Comparison of ENCODE assay signal across 20 cellular contexts in genomic region chr7:158849553-158850389, GRCh38. TPM values are rescaled to one million over a fixed set of nuclear protein-coding genes. Genes with fewer than 3 reads are reported as not detected.
DNase-seq lines count a peak whose midpoint lies in the region; ATAC-seq, FAIRE-seq and TF ChIP-seq lines count a peak whose summit lies in the region.
"Had no signal": no experiment of that assay in that cellular context is flagged by ENCODE, and none has a peak within 500 bp of the region (broad histone marks: within the 10 kb centered on the region; RNA-seq: fewer than 3 reads in every experiment).

No MANE protein-coding gene starts in this region.

- intact Hi-C loops in naive thymus-derived CD4-positive, alpha-beta T cell (cut with micrococcal nuclease): no loop called here

- POLR2A ChIA-PET in A549 (lab: Yijun Ruan, JAX): no interaction called here
- POLR2A ChIA-PET in naive thymus-derived CD4-positive, alpha-beta T cell (lab: Charles Lee): interaction anchor here (0.6 to 4.1 kb wide), 3 partner anchors 20 to 97 kb away, joined by 3 to 27 read pairs (median 6); partner anchors contain the start of gene ESYT2

- ATAC-seq in A549 (peak; percentile 24 to 40; a peak in 3 of 6 replicates), GM19455 (IDR thresholded peaks at IDR 0.05; ENCODE audit: unreplicated experiment) (no peak), GM19397 (IDR thresholded peaks at IDR 0.05; ENCODE audit: unreplicated experiment) (no peak)
- ATAC-seq in activated T-helper 17 cell treated with anti-CD3 and anti-CD28 coated beads, Interleukin-2, amount 50 U/mL, for 72 hours (replicated peaks): no peak
- ATAC-seq in naive thymus-derived CD4-positive, alpha-beta T cell: no peak

- H3K4me1 ChIP-seq in A549: no peaks in the 10 kb centered on the region
- H3K4me1 ChIP-seq in naive thymus-derived CD4-positive, alpha-beta T cell (ENCODE audit: control insufficient read depth in 2 of 2, insufficient read depth in 2 of 2, low read length in 2 of 2): peaks cover 15 to 16% of the 10 kb centered on the region in 2 donors
- H3K4me1 ChIP-seq: BE2C, SJCRH30, testis had no signal

- TF ChIP-seq RAD21 in A549 (conservative IDR thresholded peaks at IDR 0.05 in 1 of 2, IDR thresholded peaks at IDR 0.05 in 1 of 2): no peak

- H3K4me1 Mint-ChIP-seq in activated T-helper 17 cell treated with anti-CD3 and anti-CD28 coated beads, Interleukin-2, amount 50 U/mL, for 72 hours: peaks cover 3% of the 10 kb centered on the region
- H3K4me1 Mint-ChIP-seq in naive thymus-derived CD4-positive, alpha-beta T cell: peaks cover 2 to 30% (median 22%) of the 10 kb centered on the region in 7 donors
- H3K4me1 Mint-ChIP-seq: IgD-negative memory B cell had no signal

- no peak overlapping the region for H3K4me3 ChIP-seq in A549
- H3K4me3 ChIP-seq in naive thymus-derived CD4-positive, alpha-beta T cell (ENCODE audit: low read length): no peak overlapping the region
- H3K4me3 ChIP-seq: SJCRH30, testis had no signal

- no peak overlapping the region for H3K27ac Mint-ChIP-seq in activated T-helper 17 cell treated with anti-CD3 and anti-CD28 coated beads, Interleukin-2, amount 50 U/mL, for 72 hours
- H3K27ac Mint-ChIP-seq in naive thymus-derived CD4-positive, alpha-beta T cell: peak overlapping the region in 5 of 9 donors; percentile 17 to 100 (median 44)
- H3K27ac Mint-ChIP-seq: IgD-negative memory B cell; T-helper 2 cell treated with Interferon-gamma antibody and Interleukin-4, amounts not matched to agents 5 μg/mL and 100 μg/mL, for 36 hours had no signal

- TF ChIP-seq EP300 in A549 (IDR thresholded peaks at IDR 0.05): no peak

- WGBS in A549 (ENCODE audit: missing lambda C conversion rate): 88% methylated on average over 7 of the region's 7 CpGs

- H3K27me3 ChIP-seq in naive thymus-derived CD4-positive, alpha-beta T cell (ENCODE audit: control insufficient read depth in 2 of 2, insufficient read depth in 2 of 2, low read length in 2 of 2): no peaks in the 10 kb centered on the region
- H3K27me3 ChIP-seq: BE2C, SJCRH30, testis had no signal

- no peaks in the 10 kb centered on the region for H3K27me3 Mint-ChIP-seq in activated T-helper 17 cell treated with anti-CD3 and anti-CD28 coated beads, Interleukin-2, amount 50 U/mL, for 72 hours
- no peaks in the 10 kb centered on the region for H3K27me3 Mint-ChIP-seq in naive thymus-derived CD4-positive, alpha-beta T cell

- no peaks in the 10 kb centered on the region for H3K36me3 Mint-ChIP-seq in activated T-helper 17 cell treated with anti-CD3 and anti-CD28 coated beads, Interleukin-2, amount 50 U/mL, for 72 hours (ENCODE audit: low read depth)
- H3K36me3 Mint-ChIP-seq in naive thymus-derived CD4-positive, alpha-beta T cell: peaks cover 0 to 5% (median 0%) of the 10 kb centered on the region in 5 donors
- H3K36me3 Mint-ChIP-seq: IgD-negative memory B cell had no signal

- H3K36me3 ChIP-seq in naive thymus-derived CD4-positive, alpha-beta T cell (ENCODE audit: control insufficient read depth in 2 of 3, insufficient read depth in 3 of 3, low read length in 3 of 3): no peaks in the 10 kb centered on the region
- H3K36me3 ChIP-seq: BE2C had no signal

- peak overlapping the region; percentile 26 for H3K4me3 Mint-ChIP-seq in activated T-helper 17 cell treated with anti-CD3 and anti-CD28 coated beads, Interleukin-2, amount 50 U/mL, for 72 hours
- H3K4me3 Mint-ChIP-seq in naive thymus-derived CD4-positive, alpha-beta T cell: peak overlapping the region in 1 of 10 donors; percentile 3
- H3K4me3 Mint-ChIP-seq: IgD-negative memory B cell; T-helper 2 cell treated with Interferon-gamma antibody and Interleukin-4, amounts not matched to agents 5 μg/mL and 100 μg/mL, for 36 hours had no signal

- no peak for TF ChIP-seq POLR2A in A549 (IDR thresholded peaks at IDR 0.05; ENCODE audit: low read length)

- CTCF ChIA-PET in A549 (lab: Yijun Ruan, JAX): interaction anchor here (1.1 kb wide), 1 partner anchor 127 kb away, joined by 4 read pairs; no protein-coding TSS in a partner anchor
- CTCF ChIA-PET in naive thymus-derived CD4-positive, alpha-beta T cell (lab: Charles Lee): interaction anchor here (1.3 kb wide), 1 partner anchor 127 kb away, joined by 3 read pairs; no protein-coding TSS in a partner anchor

- no peaks in the 10 kb centered on the region for H3K9me3 Mint-ChIP-seq in activated T-helper 17 cell treated with anti-CD3 and anti-CD28 coated beads, Interleukin-2, amount 50 U/mL, for 72 hours
- H3K9me3 Mint-ChIP-seq in naive thymus-derived CD4-positive, alpha-beta T cell: peaks cover 0 to 3% (median 0%) of the 10 kb centered on the region in 11 donors

- FAIRE-seq in A549 (lab: Jason Lieb, UNC): no peak
- FAIRE-seq: astrocyte, D721Med had no signal

- DNase-seq in A549 (ENCODE audit: low read depth in 1 of 2, low spot score in 1 of 2) (no peak), COLO668 (lab: John Stamatoyannopoulos, UW; ENCODE audit: unreplicated experiment) (peak; percentile 85), HK-2 (ENCODE audit: unreplicated experiment) (no peak)
- no peak for DNase-seq in naive thymus-derived CD4-positive, alpha-beta T cell
- DNase-seq: activated CD4-positive, CD25-positive, alpha-beta regulatory T cell treated with anti-CD3 and anti-CD28 coated beads, Interleukin-2, amount 50 U/mL, for 72 hours; activated effector memory CD4-positive, alpha-beta T cell treated with anti-CD3 and anti-CD28 coated beads, Interleukin-2, amount 50 U/mL, for 16 hours; BE2C; foreskin fibroblast; GOT3; NCI-H2171 treated with DMSO at 0.1 percent for 48 hours; SJCRH30; stimulated activated CD4-positive, alpha-beta T cell treated with anti-CD3 and anti-CD28 coated beads, Interleukin-4, amount 100 ng/mL, for 1 hour; testis had no signal

- TF ChIP-seq CTCF in A549 (IDR thresholded peaks at IDR 0.05): no peak

- H3K9me3 ChIP-seq in A549: no peaks in the 10 kb centered on the region
- no peaks in the 10 kb centered on the region for H3K9me3 ChIP-seq in naive thymus-derived CD4-positive, alpha-beta T cell (ENCODE audit: control insufficient read depth in 2 of 3, low read length in 3 of 3)
- H3K9me3 ChIP-seq: testis had no signal

- no peak overlapping the region for H3K27ac ChIP-seq in A549
- H3K27ac ChIP-seq in naive thymus-derived CD4-positive, alpha-beta T cell (ENCODE audit: low read depth, low read length): no peak overlapping the region
- H3K27ac ChIP-seq: SJCRH30, testis had no signal

- H3K4me2 ChIP-seq in A549: no peak overlapping the region

TF ChIP-seq in A549, 52 proteins besides CTCF, POLR2A, EP300 and RAD21 (continues in another document):
- TF ChIP-seq CBX8 (IDR thresholded peaks at IDR 0.05) (no peak), PBX3 (IDR thresholded peaks at IDR 0.05) (no peak), RFX5 (IDR thresholded peaks at IDR 0.05) (no peak), KDM5A (IDR thresholded peaks at IDR 0.05) (no peak), USF2 (IDR thresholded peaks at IDR 0.05) (no peak), E2F6 (IDR thresholded peaks at IDR 0.05; ENCODE audit: borderline replicate concordance, low read depth) (no peak), KDM1A (IDR thresholded peaks at IDR 0.05; ENCODE audit: low read depth) (no peak)

RNA-seq across cellular contexts. Expression of gene DYNC2I1, which starts 6.6 kb away (rescaled TPM):
- polyA plus RNA-seq in A549 (2011; rRNA removed) (10.6 and 17.4 TPM in 2 replicates), A549 (2017; fragmentation: RNase III; extraction: RNeasy Plus Mini Kit Qiagen cat#74134 plus additional on column Dnase treatment) (8.7 to 10.0 TPM (median 9.1 TPM) in 3 replicates)
- 11.0 and 11.8 TPM in 2 replicates for polyA plus RNA-seq in A549 (2012; cell fraction: cytosol; rRNA removed)
- 41.8 and 42.7 TPM in 2 replicates for polyA plus RNA-seq in A549 (2012; cell fraction: nucleus; rRNA removed)
- polyA minus RNA-seq in A549 (2011; rRNA and poly(A)+ RNA removed): 5.8 and 7.5 TPM in 2 replicates
- 10 to 100 TPM; 13.5 to 41.1 TPM for total RNA-seq in activated T-helper 17 cell treated with anti-CD3 and anti-CD28 coated beads, Interleukin-2, amount 50 U/mL, for 72 hours
- total RNA-seq in naive thymus-derived CD4-positive, alpha-beta T cell: 10 to 100 TPM; 10.5 to 27.9 (median 15.4) TPM
- polyA plus RNA-seq in naive thymus-derived CD4-positive, alpha-beta T cell: 10 to 100 TPM; 16.8 to 22.1 TPM

RNA-seq across cellular contexts. Expression of gene ESYT2, which starts 20.5 kb away (rescaled TPM):
- polyA plus RNA-seq in A549 (2011; rRNA removed) (73.2 and 77.0 TPM in 2 replicates), A549 (2017; fragmentation: RNase III; extraction: RNeasy Plus Mini Kit Qiagen cat#74134 plus additional on column Dnase treatment) (41.8 to 48.3 TPM (median 45.8 TPM) in 3 replicates)
- polyA plus RNA-seq in A549 (2012; cell fraction: cytosol; rRNA removed): 22.5 and 29.6 TPM in 2 replicates
- 30.1 and 31.2 TPM in 2 replicates for polyA plus RNA-seq in A549 (2012; cell fraction: nucleus; rRNA removed)
- polyA minus RNA-seq in A549 (2011; rRNA and poly(A)+ RNA removed): 54.6 and 62.5 TPM in 2 replicates
- total RNA-seq in activated T-helper 17 cell treated with anti-CD3 and anti-CD28 coated beads, Interleukin-2, amount 50 U/mL, for 72 hours: 100 to 1,000 TPM in 1 of 2 donors, 10 to 100 TPM in 1; 63.0 to 119 TPM
- 100 to 1,000 TPM; 103 to 129 (median 113) TPM for total RNA-seq in naive thymus-derived CD4-positive, alpha-beta T cell
- polyA plus RNA-seq in naive thymus-derived CD4-positive, alpha-beta T cell: 10 to 100 TPM; 46.3 to 87.2 TPM

Comparison
In these comparisons a context has a peak if more than half of its experiments do, and no peak if none do; other contexts are left out.
1. ATAC-seq: peak in A549 (2 of 2); none in activated T-helper 17 cell treated with anti-CD3 and anti-CD28 coated beads, Interleukin-2, amount 50 U/mL, for 72 hours (single experiment), naive thymus-derived CD4-positive, alpha-beta T cell (single experiment), GM19455 (single experiment) and GM19397 (single experiment).